Comparison of ENCODE assay signal across 13 cellular contexts in genomic region chr10:24821986-24822385, GRCh38.
DNase-seq lines count a peak whose midpoint lies in the region; ATAC-seq and TF ChIP-seq lines count a peak whose summit lies in the region.
"Had no signal": no experiment of that assay in that cellular context is flagged by ENCODE, and none has a peak within 500 bp of the region (broad histone marks: within the 10 kb centered on the region; RNA-seq: fewer than 3 reads in every experiment).

No MANE protein-coding gene starts in this region.

- H3K27ac Mint-ChIP-seq in endothelial cell (ENCODE audit: unreplicated experiment): no peak overlapping the region
- no peak overlapping the region for H3K27ac Mint-ChIP-seq in activated CD8-positive, alpha-beta memory T cell treated with anti-CD3 and anti-CD28 coated beads, Interleukin-2, amount 10 ng/mL, durations not matched to agents 7 days and 5 days

- H3K36me3 ChIP-seq in RWPE2 (ENCODE audit: low read depth): no peaks in the 10 kb centered on the region
- H3K36me3 ChIP-seq: esophagus muscularis mucosa had no signal

- H3K27ac ChIP-seq in RWPE2 (ENCODE audit: poor library complexity, severe bottlenecking) (peak overlapping the region; percentile 85), foreskin keratinocyte (peak overlapping the region; percentile 10)
- H3K27ac ChIP-seq: esophagus muscularis mucosa had no signal

- H3K27me3 ChIP-seq in RWPE2 (ENCODE audit: insufficient read depth, poor library complexity, severe bottlenecking) (no peaks in the 10 kb centered on the region), foreskin keratinocyte (no peaks in the 10 kb centered on the region)
- H3K27me3 ChIP-seq: esophagus muscularis mucosa had no signal

- no peaks in the 10 kb centered on the region for H3K9me3 ChIP-seq in RWPE2 (ENCODE audit: severe bottlenecking)
- H3K9me3 ChIP-seq: esophagus muscularis mucosa had no signal

- CTCF ChIA-PET in activated CD8-positive, alpha-beta memory T cell treated with anti-CD3 and anti-CD28 coated beads, Interleukin-2, amount 10 ng/mL, durations not matched to agents 7 days and 5 days (lab: Charles Lee): interaction anchor here (1.6 kb wide), 1 partner anchor 26 kb away, joined by 3 read pairs; no protein-coding TSS in a partner anchor

- peak; percentile 17 for DNase-seq in stimulated activated CD4-positive, alpha-beta T cell treated with anti-CD3 and anti-CD28 coated beads, Interleukin-4, amount 100 ng/mL, for 24 hours
- DNase-seq in stimulated activated CD4-positive, alpha-beta T cell treated with anti-CD3 and anti-CD28 coated beads, Interleukin-4, amount 100 ng/mL, for 1 hour: no peak
- DNase-seq in RWPE2 (ENCODE audit: low spot score) (no peak), foreskin keratinocyte (peak in 1 of 2 donors; percentile 64), endothelial cell (ENCODE audit: low spot score) (no peak), amniotic stem cell (lab: John Stamatoyannopoulos, UW) (no peak)
- DNase-seq in activated CD8-positive, alpha-beta memory T cell treated with anti-CD3 and anti-CD28 coated beads, Interleukin-2, amount 10 ng/mL, durations not matched to agents 7 days and 5 days: no peak
- DNase-seq: activated CD8-positive, alpha-beta memory T cell treated with anti-CD3 and anti-CD28 coated beads for 24 hours; CD4-positive, CD25-positive, alpha-beta regulatory T cell; left cardiac atrium; NCI-H510A had no signal

- H3K4me1 Mint-ChIP-seq in endothelial cell (ENCODE audit: unreplicated experiment): no peaks in the 10 kb centered on the region
- H3K4me1 Mint-ChIP-seq in activated CD8-positive, alpha-beta memory T cell treated with anti-CD3 and anti-CD28 coated beads, Interleukin-2, amount 10 ng/mL, durations not matched to agents 7 days and 5 days: peaks cover 26% of the 10 kb centered on the region

- no peaks in the 10 kb centered on the region for H3K36me3 Mint-ChIP-seq in endothelial cell (ENCODE audit: low read depth, unreplicated experiment)
- no peaks in the 10 kb centered on the region for H3K36me3 Mint-ChIP-seq in activated CD8-positive, alpha-beta memory T cell treated with anti-CD3 and anti-CD28 coated beads, Interleukin-2, amount 10 ng/mL, durations not matched to agents 7 days and 5 days
- H3K36me3 Mint-ChIP-seq: CD4-positive, CD25-positive, alpha-beta regulatory T cell had no signal

- TF ChIP-seq CTCF in RWPE2 (IDR thresholded peaks at IDR 0.05; ENCODE audit: poor library complexity, severe bottlenecking) (no peak), foreskin keratinocyte (conservative IDR thresholded peaks at IDR 0.05) (no peak), endothelial cell (IDR thresholded peaks at IDR 0.05; ENCODE audit: unreplicated experiment) (no peak)

- H3K9me3 Mint-ChIP-seq in endothelial cell (ENCODE audit: unreplicated experiment): no peaks in the 10 kb centered on the region
- H3K9me3 Mint-ChIP-seq in activated CD8-positive, alpha-beta memory T cell treated with anti-CD3 and anti-CD28 coated beads, Interleukin-2, amount 10 ng/mL, durations not matched to agents 7 days and 5 days (ENCODE audit: low read depth): no peaks in the 10 kb centered on the region

- no peak overlapping the region for H3K4me3 ChIP-seq in RWPE2 (ENCODE audit: severe bottlenecking)
- H3K4me3 ChIP-seq: esophagus muscularis mucosa had no signal

- H3K4me1 ChIP-seq in RWPE2 (ENCODE audit: insufficient read depth, poor library complexity, severe bottlenecking): peaks cover 50% of the 10 kb centered on the region
- peaks cover 58% of the 10 kb centered on the region for H3K4me1 ChIP-seq in foreskin keratinocyte
- H3K4me1 ChIP-seq: esophagus muscularis mucosa had no signal

- ATAC-seq in RWPE2 (ENCODE audit: low read depth) (peak; percentile 25; the same call in 1 of the 3 replicates), foreskin keratinocyte (peak; percentile 58), HG02970 (IDR thresholded peaks at IDR 0.05; ENCODE audit: low FRiP score, unreplicated experiment) (no peak)
- ATAC-seq in activated CD8-positive, alpha-beta memory T cell treated with anti-CD3 and anti-CD28 coated beads, Interleukin-2, amount 10 ng/mL, durations not matched to agents 7 days and 5 days: no peak
- ATAC-seq: left cardiac atrium had no signal

- no peak overlapping the region for H3K4me3 Mint-ChIP-seq in endothelial cell (ENCODE audit: unreplicated experiment)
- no peak overlapping the region for H3K4me3 Mint-ChIP-seq in activated CD8-positive, alpha-beta memory T cell treated with anti-CD3 and anti-CD28 coated beads, Interleukin-2, amount 10 ng/mL, durations not matched to agents 7 days and 5 days
- H3K4me3 Mint-ChIP-seq: CD4-positive, CD25-positive, alpha-beta regulatory T cell had no signal

- H3K27me3 Mint-ChIP-seq in endothelial cell (ENCODE audit: unreplicated experiment): no peaks in the 10 kb centered on the region
- no peaks in the 10 kb centered on the region for H3K27me3 Mint-ChIP-seq in activated CD8-positive, alpha-beta memory T cell treated with anti-CD3 and anti-CD28 coated beads, Interleukin-2, amount 10 ng/mL, durations not matched to agents 7 days and 5 days
- H3K27me3 Mint-ChIP-seq: CD4-positive, CD25-positive, alpha-beta regulatory T cell had no signal

Comparison
In these comparisons a context has a peak if more than half of its experiments do, and no peak if none do; other contexts are left out.
1. ATAC-seq: peak in RWPE2 (single experiment) and foreskin keratinocyte (single experiment); none in activated CD8-positive, alpha-beta memory T cell treated with anti-CD3 and anti-CD28 coated beads, Interleukin-2, amount 10 ng/mL, durations not matched to agents 7 days and 5 days (single experiment) and HG02970 (single experiment).